ENCODE assay signal across 1 cellular context in genomic region chr2:147927053-147927588, GRCh38.
TF ChIP-seq lines count a peak whose summit lies in the region.

No MANE protein-coding gene starts in this region.

TF ChIP-seq in HepG2, 621 proteins besides CTCF, POLR2A, EP300 and RAD21 (continued from another document and continues in another):
- TF ChIP-seq, protein P1, sequence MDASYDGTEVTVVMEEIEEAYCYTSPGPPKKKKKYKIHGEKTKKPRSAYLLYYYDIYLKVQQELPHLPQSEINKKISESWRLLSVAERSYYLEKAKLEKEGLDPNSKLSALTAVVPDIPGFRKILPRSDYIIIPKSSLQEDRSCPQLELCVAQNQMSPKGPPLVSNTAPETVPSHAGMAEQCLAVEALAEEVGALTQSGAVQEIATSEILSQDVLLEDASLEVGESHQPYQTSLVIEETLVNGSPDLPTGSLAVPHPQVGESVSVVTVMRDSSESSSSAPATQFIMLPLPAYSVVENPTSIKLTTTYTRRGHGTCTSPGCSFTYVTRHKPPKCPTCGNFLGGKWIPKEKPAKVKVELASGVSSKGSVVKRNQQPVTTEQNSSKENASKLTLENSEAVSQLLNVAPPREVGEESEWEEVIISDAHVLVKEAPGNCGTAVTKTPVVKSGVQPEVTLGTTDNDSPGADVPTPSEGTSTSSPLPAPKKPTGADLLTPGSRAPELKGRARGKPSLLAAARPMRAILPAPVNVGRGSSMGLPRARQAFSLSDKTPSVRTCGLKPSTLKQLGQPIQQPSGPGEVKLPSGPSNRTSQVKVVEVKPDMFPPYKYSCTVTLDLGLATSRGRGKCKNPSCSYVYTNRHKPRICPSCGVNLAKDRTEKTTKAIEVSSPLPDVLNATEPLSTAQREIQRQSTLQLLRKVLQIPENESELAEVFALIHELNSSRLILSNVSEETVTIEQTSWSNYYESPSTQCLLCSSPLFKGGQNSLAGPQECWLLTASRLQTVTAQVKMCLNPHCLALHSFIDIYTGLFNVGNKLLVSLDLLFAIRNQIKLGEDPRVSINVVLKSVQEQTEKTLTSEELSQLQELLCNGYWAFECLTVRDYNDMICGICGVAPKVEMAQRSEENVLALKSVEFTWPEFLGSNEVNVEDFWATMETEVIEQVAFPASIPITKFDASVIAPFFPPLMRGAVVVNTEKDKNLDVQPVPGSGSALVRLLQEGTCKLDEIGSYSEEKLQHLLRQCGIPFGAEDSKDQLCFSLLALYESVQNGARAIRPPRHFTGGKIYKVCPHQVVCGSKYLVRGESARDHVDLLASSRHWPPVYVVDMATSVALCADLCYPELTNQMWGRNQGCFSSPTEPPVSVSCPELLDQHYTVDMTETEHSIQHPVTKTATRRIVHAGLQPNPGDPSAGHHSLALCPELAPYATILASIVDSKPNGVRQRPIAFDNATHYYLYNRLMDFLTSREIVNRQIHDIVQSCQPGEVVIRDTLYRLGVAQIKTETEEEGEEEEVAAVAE (CRISPR knock-in tag; IDR thresholded peaks at IDR 0.05; ENCODE audit: borderline replicate concordance), result 0 out of 2 replicates have a peak, but pooled peaks have one; percentile 47
- TF ChIP-seq TFAP4 (IDR thresholded peaks at IDR 0.05; ENCODE audit: borderline replicate concordance, low read depth), result peak; percentile 97
- 0 out of 2 replicates have a peak, but pooled peaks have one; percentile 19 for TF ChIP-seq MXD4 (CRISPR knock-in tag; IDR thresholded peaks at IDR 0.05)
- peak; percentile 64; the same call in 1 of the 2 replicates for TF ChIP-seq ZNF652 (CRISPR knock-in tag; IDR thresholded peaks at IDR 0.05; ENCODE audit: borderline replicate concordance, low read depth)
- TF ChIP-seq GRHL1 (CRISPR knock-in tag; conservative IDR thresholded peaks at IDR 0.05), result no peak
- peak; percentile 98 for TF ChIP-seq RCOR2 (CRISPR knock-in tag; IDR thresholded peaks at IDR 0.05)
- no peak for TF ChIP-seq PRPF4 (IDR thresholded peaks at IDR 0.05; ENCODE audit: low read depth, low read length, poor library complexity, severe bottlenecking)
- TF ChIP-seq SMC3 (IDR thresholded peaks at IDR 0.05; ENCODE audit: low read length), result 0 out of 2 replicates have a peak, but pooled peaks have one; percentile 27
- no peak for TF ChIP-seq RNF219 (CRISPR knock-in tag; IDR thresholded peaks at IDR 0.05)
- TF ChIP-seq ETS1 (CRISPR knock-in tag; IDR thresholded peaks at IDR 0.05), result no peak
- TF ChIP-seq SOX6 (IDR thresholded peaks at IDR 0.05), result no peak
- peak; percentile 100 for TF ChIP-seq SOX6 (CRISPR knock-in tag; IDR thresholded peaks at IDR 0.05)
- TF ChIP-seq ZNF713 (CRISPR knock-in tag; IDR thresholded peaks at IDR 0.05), result 0 out of 2 replicates have a peak, but pooled peaks have one; percentile 49
- no peak for TF ChIP-seq ZNF570 (CRISPR knock-in tag; IDR thresholded peaks at IDR 0.05; ENCODE audit: borderline replicate concordance)
- no peak for TF ChIP-seq MXD3 (CRISPR knock-in tag; IDR thresholded peaks at IDR 0.05)
- TF ChIP-seq ARID2 (CRISPR knock-in tag; IDR thresholded peaks at IDR 0.05; ENCODE audit: borderline replicate concordance), result peak; percentile 76; the same call in 1 of the 2 replicates
- TF ChIP-seq PPARG (CRISPR knock-in tag; conservative IDR thresholded peaks at IDR 0.05), result peak; percentile 94
- no peak for TF ChIP-seq SMAD9 (CRISPR knock-in tag; IDR thresholded peaks at IDR 0.05)
- no peak for TF ChIP-seq MYC (CRISPR knock-in tag; IDR thresholded peaks at IDR 0.05; ENCODE audit: borderline replicate concordance)
- no peak for TF ChIP-seq CAMTA2 (CRISPR knock-in tag; IDR thresholded peaks at IDR 0.05; ENCODE audit: borderline replicate concordance)
- TF ChIP-seq ZNF501 (CRISPR knock-in tag; IDR thresholded peaks at IDR 0.05), result no peak
- peak; percentile 97 for TF ChIP-seq HNF4G (IDR thresholded peaks at IDR 0.05; ENCODE audit: borderline replicate concordance, low read depth, low read length)
- peak; percentile 93 for TF ChIP-seq HNF4G (CRISPR knock-in tag; IDR thresholded peaks at IDR 0.05; ENCODE audit: borderline replicate concordance, low read depth)
- TF ChIP-seq ARNT2 (CRISPR knock-in tag; IDR thresholded peaks at IDR 0.05; ENCODE audit: low read depth), result peak; percentile 63; the same call in 1 of the 2 replicates
- no peak for TF ChIP-seq ZNF326 (CRISPR knock-in tag; IDR thresholded peaks at IDR 0.05; ENCODE audit: borderline replicate concordance)
- no peak for TF ChIP-seq ZNF20 (CRISPR knock-in tag; IDR thresholded peaks at IDR 0.05)
- no peak for TF ChIP-seq ZNF180 (CRISPR knock-in tag; IDR thresholded peaks at IDR 0.05; ENCODE audit: borderline replicate concordance, low read depth)
- TF ChIP-seq ZMYM3 (CRISPR knock-in tag; IDR thresholded peaks at IDR 0.05), result peak; percentile 49; the same call in 1 of the 2 replicates
- no peak for TF ChIP-seq ZZZ3 (CRISPR knock-in tag; IDR thresholded peaks at IDR 0.05; ENCODE audit: borderline replicate concordance)
- TF ChIP-seq RBFOX2 (IDR thresholded peaks at IDR 0.05; ENCODE audit: low read depth, low read length), result no peak
- no peak for TF ChIP-seq NCOA1 (CRISPR knock-in tag; IDR thresholded peaks at IDR 0.05)
- no peak for TF ChIP-seq SCMH1 (CRISPR knock-in tag; IDR thresholded peaks at IDR 0.05; ENCODE audit: borderline replicate concordance)
- TF ChIP-seq FOXP4 (CRISPR knock-in tag; IDR thresholded peaks at IDR 0.05), result peak; percentile 98
- TF ChIP-seq ZNF761 (CRISPR knock-in tag; conservative IDR thresholded peaks at IDR 0.05), result no peak
- TF ChIP-seq ZFP82 (CRISPR knock-in tag; IDR thresholded peaks at IDR 0.05; ENCODE audit: borderline replicate concordance), result no peak; the same call in 1 of the 2 replicates
- TF ChIP-seq GPN1 (CRISPR knock-in tag; IDR thresholded peaks at IDR 0.05; ENCODE audit: borderline replicate concordance), result no peak
- peak; percentile 95; the same call in 1 of the 2 replicates for TF ChIP-seq SALL1 (CRISPR knock-in tag; IDR thresholded peaks at IDR 0.05)
- TF ChIP-seq, protein P2, sequence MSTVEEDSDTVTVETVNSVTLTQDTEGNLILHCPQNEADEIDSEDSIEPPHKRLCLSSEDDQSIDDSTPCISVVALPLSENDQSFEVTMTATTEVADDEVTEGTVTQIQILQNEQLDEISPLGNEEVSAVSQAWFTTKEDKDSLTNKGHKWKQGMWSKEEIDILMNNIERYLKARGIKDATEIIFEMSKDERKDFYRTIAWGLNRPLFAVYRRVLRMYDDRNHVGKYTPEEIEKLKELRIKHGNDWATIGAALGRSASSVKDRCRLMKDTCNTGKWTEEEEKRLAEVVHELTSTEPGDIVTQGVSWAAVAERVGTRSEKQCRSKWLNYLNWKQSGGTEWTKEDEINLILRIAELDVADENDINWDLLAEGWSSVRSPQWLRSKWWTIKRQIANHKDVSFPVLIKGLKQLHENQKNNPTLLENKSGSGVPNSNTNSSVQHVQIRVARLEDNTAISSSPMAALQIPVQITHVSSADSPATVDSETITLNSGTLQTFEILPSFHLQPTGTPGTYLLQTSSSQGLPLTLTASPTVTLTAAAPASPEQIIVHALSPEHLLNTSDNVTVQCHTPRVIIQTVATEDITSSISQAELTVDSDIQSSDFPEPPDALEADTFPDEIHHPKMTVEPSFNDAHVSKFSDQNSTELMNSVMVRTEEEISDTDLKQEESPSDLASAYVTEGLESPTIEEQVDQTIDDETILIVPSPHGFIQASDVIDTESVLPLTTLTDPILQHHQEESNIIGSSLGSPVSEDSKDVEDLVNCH (CRISPR knock-in tag; IDR thresholded peaks at IDR 0.05), result no peak
- TF ChIP-seq, protein P3, sequence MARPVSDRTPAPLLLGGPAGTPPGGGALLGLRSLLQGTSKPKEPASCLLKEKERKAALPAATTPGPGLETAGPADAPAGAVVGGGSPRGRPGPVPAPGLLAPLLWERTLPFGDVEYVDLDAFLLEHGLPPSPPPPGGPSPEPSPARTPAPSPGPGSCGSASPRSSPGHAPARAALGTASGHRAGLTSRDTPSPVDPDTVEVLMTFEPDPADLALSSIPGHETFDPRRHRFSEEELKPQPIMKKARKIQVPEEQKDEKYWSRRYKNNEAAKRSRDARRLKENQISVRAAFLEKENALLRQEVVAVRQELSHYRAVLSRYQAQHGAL (CRISPR knock-in tag; IDR thresholded peaks at IDR 0.05; ENCODE audit: not compliant biosample characterization), result no peak
- TF ChIP-seq PTBP1 (IDR thresholded peaks at IDR 0.05; ENCODE audit: low read depth, low read length, poor library complexity, severe bottlenecking), result no peak
- TF ChIP-seq ZNF597 (CRISPR knock-in tag; IDR thresholded peaks at IDR 0.05), result no peak
- TF ChIP-seq DNMT3B (CRISPR knock-in tag; conservative IDR thresholded peaks at IDR 0.05), result peak; percentile 86; the same call in 1 of the 2 replicates
- TF ChIP-seq ZNF569 (CRISPR knock-in tag; IDR thresholded peaks at IDR 0.05; ENCODE audit: borderline replicate concordance), result no peak
- no peak for TF ChIP-seq ETV6 (CRISPR knock-in tag; conservative IDR thresholded peaks at IDR 0.05)
- TF ChIP-seq ZNF136 (CRISPR knock-in tag; IDR thresholded peaks at IDR 0.05; ENCODE audit: low read depth), result peak; percentile 63; the same call in 1 of the 2 replicates
